ENCODE assay signal across 15 cellular contexts in genomic region chrX:42485621-42486020, GRCh38.
"Had no signal": no experiment of that assay in that cellular context is flagged by ENCODE, and none has a peak within 500 bp of the region (broad histone marks: within the 10 kb centered on the region; RNA-seq: fewer than 3 reads in every experiment).

No MANE protein-coding gene starts in this region.

- DNase-seq: activated CD4-positive, alpha-beta T cell treated with anti-CD3 and anti-CD28 coated beads, Interleukin-2, amount 50 U/mL, for 48 hours; activated CD4-positive, CD25-positive, alpha-beta regulatory T cell treated with anti-CD3 and anti-CD28 coated beads, Interleukin-2, amount 50 U/mL, for 72 hours; activated naive CD4-positive, alpha-beta T cell treated with Interleukin-2 at 50 U/mL for 16 hours; activated naive CD8-positive, alpha-beta T cell treated with anti-CD3 and anti-CD28 coated beads, Interleukin-2, amount 50 U/mL, for 24 hours; body of pancreas; heart left ventricle; mammary epithelial cell; naive thymus-derived CD8-positive, alpha-beta T cell; posterior cingulate gyrus; small intestine; stomach had no signal

- H3K27ac Mint-ChIP-seq: activated naive CD8-positive, alpha-beta T cell treated with anti-CD3 and anti-CD28 coated beads, Interleukin-2, amount 50 U/mL, for 24 hours; naive thymus-derived CD8-positive, alpha-beta T cell had no signal

- H3K4me3 ChIP-seq: body of pancreas, esophagus muscularis mucosa, heart left ventricle, right atrium auricular region, stomach, thoracic aorta, vagina had no signal

- H3K9me3 Mint-ChIP-seq: activated naive CD8-positive, alpha-beta T cell treated with anti-CD3 and anti-CD28 coated beads, Interleukin-2, amount 50 U/mL, for 24 hours; naive thymus-derived CD8-positive, alpha-beta T cell had no signal

- H3K36me3 Mint-ChIP-seq: naive thymus-derived CD8-positive, alpha-beta T cell had no signal

- H3K4me3 Mint-ChIP-seq: activated naive CD8-positive, alpha-beta T cell treated with anti-CD3 and anti-CD28 coated beads, Interleukin-2, amount 50 U/mL, for 24 hours; naive thymus-derived CD8-positive, alpha-beta T cell had no signal

- H3K27me3 Mint-ChIP-seq: activated naive CD8-positive, alpha-beta T cell treated with anti-CD3 and anti-CD28 coated beads, Interleukin-2, amount 50 U/mL, for 24 hours; naive thymus-derived CD8-positive, alpha-beta T cell had no signal

- H3K4me1 Mint-ChIP-seq: activated naive CD8-positive, alpha-beta T cell treated with anti-CD3 and anti-CD28 coated beads, Interleukin-2, amount 50 U/mL, for 24 hours; naive thymus-derived CD8-positive, alpha-beta T cell had no signal
